7 cellular contexts compared by ENCODE assay signal in the genomic region with DNA sequence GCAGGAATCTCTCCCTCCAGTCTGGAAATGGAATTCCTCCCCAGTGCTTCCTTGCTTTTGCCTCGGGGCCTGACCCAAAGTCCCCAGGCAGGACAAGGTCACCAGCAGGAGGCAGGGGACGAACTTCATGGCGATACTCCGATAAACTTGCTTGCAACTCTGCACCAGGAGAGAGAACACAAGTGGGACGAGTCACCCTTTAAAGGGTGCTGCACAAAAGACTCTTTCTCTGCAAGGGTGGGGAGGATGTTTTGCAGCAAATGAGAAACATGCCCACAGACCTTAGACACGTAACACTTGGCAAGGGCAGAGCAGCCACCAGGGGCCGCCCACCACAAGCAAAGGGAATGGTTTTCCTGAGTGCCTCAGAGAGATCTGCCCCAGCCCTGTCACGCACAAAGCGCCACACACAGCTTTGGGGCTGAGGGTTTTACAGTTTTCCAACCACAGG. TPM values are rescaled to one million over a fixed set of nuclear protein-coding genes. Genes with fewer than 3 reads are reported as not detected.
DNase-seq lines count a peak whose midpoint lies in the region; ATAC-seq and TF ChIP-seq lines count a peak whose summit lies in the region.

TSS of gene FGFBP2 (minus strand) at position 175 of the 451 bp plus-strand sequence. CDS start at position 129, 46 bp downstream.

- H3K36me3 ChIP-seq in sigmoid colon, result no peaks in the 10 kb centered on the region

- no peak within 1 kb of the TSS for H2AK5ac ChIP-seq in H9 (ENCODE audit: insufficient read length, low read length)

- H3K4me1 ChIP-seq in H9 (ENCODE audit: insufficient read depth, low read length), result peaks cover 3% of the 10 kb centered on the region; the same call in 1 of the 2 replicates
- no peaks in the 10 kb centered on the region for H3K4me1 ChIP-seq in foreskin keratinocyte
- peaks cover 0 to 6% (median 0%) of the 10 kb centered on the region in 4 donors for H3K4me1 ChIP-seq in sigmoid colon

- peak; percentile 15 for DNase-seq in GM04504 (ENCODE audit: low read depth)
- DNase-seq in H9, result peak; percentile 79
- peak; percentile 12 for DNase-seq in NCI-H460 (ENCODE audit: extremely low read depth, low read depth)
- peak; percentile 23 for DNase-seq in activated T-cell treated with anti-CD3 and anti-CD28 coated beads for 4 hours
- DNase-seq in foreskin keratinocyte, result peak in 1 of 2 donors; percentile 48
- peak; percentile 71 for DNase-seq in sigmoid colon

- H3K27me3 ChIP-seq in H9 (ENCODE audit: insufficient read depth, low read length) (no peaks in the 10 kb centered on the region), foreskin keratinocyte (peaks cover 12% of the 10 kb centered on the region), sigmoid colon (no peaks in the 10 kb centered on the region)

- H2BK20ac ChIP-seq in H9 (ENCODE audit: low read depth, low read length, poor library complexity, severe bottlenecking), result no peak within 1 kb of the TSS

- H2BK120ac ChIP-seq in H9 (ENCODE audit: low read depth, low read length, poor library complexity, severe bottlenecking), result no peak within 1 kb of the TSS

- no peak within 1 kb of the TSS for H2BK15ac ChIP-seq in H9 (ENCODE audit: low read depth, low read length)

- no peak within 1 kb of the TSS for H3K4me3 ChIP-seq in sigmoid colon

- no peak within 1 kb of the TSS for H3K56ac ChIP-seq in H9 (ENCODE audit: insufficient read length, low read depth, low read length)

- H3K4me2 ChIP-seq in H9 (ENCODE audit: insufficient read depth, insufficient read length, low read length), result no peak within 1 kb of the TSS

- no peak within 1 kb of the TSS for H2BK5ac ChIP-seq in H9 (ENCODE audit: insufficient read length, low read length)

- H3K4me3 Mint-ChIP-seq in H9, result no peak within 1 kb of the TSS; a peak in 1 of 5 replicates

- H3K27me3 Mint-ChIP-seq in H9 (ENCODE audit: low read depth), result no peaks in the 10 kb centered on the region; the same call in none of the 2 replicates

- TF ChIP-seq CTCF in H9 (conservative IDR thresholded peaks at IDR 0.05), result peak; percentile 78
- TF ChIP-seq CTCF in foreskin keratinocyte (conservative IDR thresholded peaks at IDR 0.05), result peak; percentile 70
- TF ChIP-seq CTCF in sigmoid colon (IDR thresholded peaks at IDR 0.05), result peak in 3 of 4 experiments; percentile 23 to 37 (median 31)

- H3K9me3 Mint-ChIP-seq in H9, result peaks cover 4 to 11% of the 10 kb centered on the region in 2 experiments; a peak in 3 of 5 replicates

- H3K36me3 Mint-ChIP-seq in H9 (ENCODE audit: insufficient read depth in 1 of 3, low read depth in 3 of 3), result peaks cover 11 to 20% (median 15%) of the 10 kb centered on the region in 3 experiments

- no peaks in the 10 kb centered on the region for H4K20me1 ChIP-seq in H9 (ENCODE audit: control insufficient read depth, insufficient read depth, insufficient read length)

- no peak for TF ChIP-seq POLR2A in sigmoid colon (IDR thresholded peaks at IDR 0.05)

- H3K14ac ChIP-seq in H9 (ENCODE audit: insufficient read depth, low read length), result no peak within 1 kb of the TSS; the same call in 1 of the 2 replicates

- H3K9me3 ChIP-seq in H9 (ENCODE audit: control insufficient read depth, low read depth, low read length) (no peaks in the 10 kb centered on the region), sigmoid colon (no peaks in the 10 kb centered on the region)

- H3K4ac ChIP-seq in H9 (ENCODE audit: low read depth, low read length), result no peak within 1 kb of the TSS

- H4K8ac ChIP-seq in H9 (replicated peaks; ENCODE audit: insufficient read length, low read depth, low read length), result peak within 1 kb of the TSS; percentile 40

- H3K9ac ChIP-seq in H9 (ENCODE audit: extremely low read depth, insufficient read length, low read length), result no peak within 1 kb of the TSS

- H4K5ac ChIP-seq in H9 (ENCODE audit: insufficient read length, low read depth, low read length), result no peak within 1 kb of the TSS

- TF ChIP-seq EP300 in sigmoid colon (IDR thresholded peaks at IDR 0.05), result no peak

- H3K18ac ChIP-seq in H9 (ENCODE audit: insufficient read length, low read depth, low read length), result no peak within 1 kb of the TSS

- ATAC-seq in foreskin keratinocyte, result peak; percentile 83
- ATAC-seq in HG03565 (IDR thresholded peaks at IDR 0.05; ENCODE audit: unreplicated experiment), result no peak

- intact Hi-C loops in sigmoid colon (cut with DNase I), result loop anchor here (5.0 kb wide), 1 partner anchor 156 kb away; no protein-coding TSS in a partner anchor

- no peaks in the 10 kb centered on the region for H3K79me2 ChIP-seq in H9 (ENCODE audit: insufficient read depth, low read length)

- H3K27ac Mint-ChIP-seq in H9, result peak within 1 kb of the TSS in 2 of 3 experiments; percentile 57 to 67; a peak in 2 of 7 replicates

- peaks cover 7 to 10% of the 10 kb centered on the region in 2 experiments for H3K4me1 Mint-ChIP-seq in H9

- H3K23me2 ChIP-seq in H9 (ENCODE audit: insufficient read length, low read depth, low read length, poor library complexity, severe bottlenecking), result no peaks in the 10 kb centered on the region

- H3K27ac ChIP-seq in H9 (ENCODE audit: insufficient read length, low read depth, low read length) (no peak within 1 kb of the TSS), foreskin keratinocyte (no peak within 1 kb of the TSS), sigmoid colon (no peak within 1 kb of the TSS)

- no CpG with 5 or more reads among the region's 9 CpGs for WGBS in H9 (ENCODE audit: extremely low coverage, insufficient read length, low lambda C conversion rate)
- 13 to 33% methylated on average over 9 of the region's 9 CpGs for WGBS in sigmoid colon, 2 donors

- no peak within 1 kb of the TSS for H2BK12ac ChIP-seq in H9 (ENCODE audit: insufficient read length, low read depth, low read length)

- no peak within 1 kb of the TSS for H3T11ph ChIP-seq in H9 (ENCODE audit: low read length)

- H3K23ac ChIP-seq in H9 (ENCODE audit: insufficient read length, low read depth, low read length), result no peak within 1 kb of the TSS

- no peaks in the 10 kb centered on the region for H3K79me1 ChIP-seq in H9 (ENCODE audit: insufficient read depth, low read depth, low read length, poor library complexity, severe bottlenecking)

- H4K91ac ChIP-seq in H9 (ENCODE audit: insufficient read length, low read depth, low read length), result no peak within 1 kb of the TSS

- no peak within 1 kb of the TSS for H2AFZ ChIP-seq in H9 (ENCODE audit: low read length)

RNA-seq across cellular contexts. Expression of gene FGFBP2, which starts in this region (rescaled TPM):
- total RNA-seq in H9 (2021) (not detected in 2 replicates), foreskin keratinocyte (not detected in 2 replicates), sigmoid colon (10 to 100 TPM in 2 of 4 donors, 1 to 10 TPM in 2; 3.8 to 17.1 (median 7.6) TPM)
- total RNA-seq in NCI-H460 (2014; rRNA removed; shearing (Covaris generic)), result not detected in 2 replicates
- not detected in 2 replicates for polyA plus RNA-seq in NCI-H460 (2014; cell fraction: nucleus; rRNA removed)
- polyA plus RNA-seq in foreskin keratinocyte (not detected in 2 replicates), sigmoid colon (1 to 10 TPM; 1.8 to 4.8 (median 2.5) TPM)

Comparison
In these comparisons a context has a peak if more than half of its experiments do, and no peak if none do; other contexts are left out.
1. Peak in DNase-seq in H9; RNA of the gene not detected or under 1 TPM.
2. Peak in DNase-seq in NCI-H460; RNA of the gene not detected or under 1 TPM.
3. Peak in ATAC-seq in foreskin keratinocyte; RNA of the gene not detected or under 1 TPM.